31 cellular contexts compared by ENCODE assay signal in the genomic region with DNA sequence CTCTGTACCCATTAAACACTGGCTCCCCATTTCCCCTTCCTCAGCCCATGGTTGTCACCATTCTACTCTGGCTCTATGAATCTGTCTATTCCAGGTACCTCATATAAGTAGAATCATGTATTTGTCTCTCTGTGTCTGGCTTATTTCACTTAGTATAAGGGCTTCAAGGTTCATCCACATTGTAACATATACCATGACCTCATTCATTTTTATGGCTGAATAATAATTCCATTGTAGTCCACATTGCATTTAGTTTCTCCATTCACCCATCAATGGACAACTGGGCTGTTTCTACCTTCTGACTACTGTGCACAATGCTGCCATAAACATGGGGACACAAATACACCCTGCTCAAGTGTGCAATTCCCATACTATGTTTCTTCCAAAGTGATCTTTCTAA.
"Had no signal": no experiment of that assay in that cellular context is flagged by ENCODE, and none has a peak within 500 bp of the region (broad histone marks: within the 10 kb centered on the region; RNA-seq: fewer than 3 reads in every experiment).

No MANE protein-coding gene starts in this region.

- H3K4me3 ChIP-seq: ascending aorta, breast epithelium, cardiac muscle cell, colonic mucosa, esophagus squamous epithelium had no signal

- H3K27ac ChIP-seq: ascending aorta, breast epithelium, cardiac muscle cell, colonic mucosa, epithelial cell of prostate, esophagus squamous epithelium had no signal

- H3K4me1 Mint-ChIP-seq: activated CD4-positive, alpha-beta T cell treated with anti-CD3 and anti-CD28 coated beads for 36 hours; activated naive CD4-positive, alpha-beta T cell treated with anti-CD3 and anti-CD28 coated beads, Interleukin-2, amount 10 ng/mL, durations not matched to agents 7 days and 5 days had no signal

- H3K36me3 Mint-ChIP-seq: activated CD8-positive, alpha-beta memory T cell treated with anti-CD3 and anti-CD28 coated beads, Interleukin-2, amount 10 ng/mL, durations not matched to agents 7 days and 5 days; activated naive CD4-positive, alpha-beta T cell treated with anti-CD3 and anti-CD28 coated beads, Interleukin-2, amount 10 ng/mL, durations not matched to agents 7 days and 5 days; activated naive CD4-positive, alpha-beta T cell treated with anti-CD3 and anti-CD28 coated beads, Interleukin-2, amount 50 U/mL, for 72 hours; activated naive CD8-positive, alpha-beta T cell treated with anti-CD3 and anti-CD28 coated beads, Interleukin-2, amount 10 ng/mL, durations not matched to agents 7 days and 5 days had no signal

- H3K27me3 ChIP-seq: ascending aorta, breast epithelium, cardiac muscle cell, colonic mucosa, esophagus squamous epithelium had no signal

- H3K36me3 ChIP-seq: ascending aorta, breast epithelium, cardiac muscle cell, colonic mucosa, esophagus squamous epithelium had no signal

- ATAC-seq: activated CD4-positive, alpha-beta T cell treated with anti-CD3 and anti-CD28 coated beads for 36 hours; activated CD8-positive, alpha-beta memory T cell treated with anti-CD3 and anti-CD28 coated beads, Interleukin-2, amount 10 ng/mL, durations not matched to agents 7 days and 5 days; activated CD8-positive, alpha-beta T cell treated with anti-CD3 and anti-CD28 coated beads, Interleukin-2, amount 10 ng/mL, durations not matched to agents 7 days and 5 days; activated naive CD4-positive, alpha-beta T cell treated with anti-CD3 and anti-CD28 coated beads, Interleukin-2, amount 50 U/mL, for 72 hours had no signal

- H3K27me3 Mint-ChIP-seq: activated CD4-positive, alpha-beta memory T cell treated with anti-CD3 and anti-CD28 coated beads for 36 hours; activated CD4-positive, alpha-beta T cell treated with anti-CD3 and anti-CD28 coated beads for 36 hours; activated CD4-positive, alpha-beta T cell treated with anti-CD3 and anti-CD28 coated beads, Interleukin-2, amount 10 ng/mL, durations not matched to agents 24 days and 14 days; activated CD8-positive, alpha-beta memory T cell treated with anti-CD3 and anti-CD28 coated beads, Interleukin-2, amount 10 ng/mL, durations not matched to agents 7 days and 5 days; activated naive CD4-positive, alpha-beta T cell treated with anti-CD3 and anti-CD28 coated beads, Interleukin-2, amount 10 ng/mL, durations not matched to agents 7 days and 5 days; activated naive CD8-positive, alpha-beta T cell treated with anti-CD3 and anti-CD28 coated beads, Interleukin-2, amount 10 ng/mL, durations not matched to agents 7 days and 5 days; brain had no signal

- H3K27ac Mint-ChIP-seq: activated CD4-positive, alpha-beta memory T cell treated with anti-CD3 and anti-CD28 coated beads for 36 hours; activated CD4-positive, alpha-beta T cell treated with anti-CD3 and anti-CD28 coated beads for 36 hours; activated CD4-positive, alpha-beta T cell treated with anti-CD3 and anti-CD28 coated beads, Interleukin-2, amount 10 ng/mL, durations not matched to agents 24 days and 14 days; activated CD8-positive, alpha-beta memory T cell treated with anti-CD3 and anti-CD28 coated beads, Interleukin-2, amount 10 ng/mL, durations not matched to agents 7 days and 5 days; activated CD8-positive, alpha-beta T cell treated with anti-CD3 and anti-CD28 coated beads, Interleukin-2, amount 10 ng/mL, durations not matched to agents 7 days and 5 days; activated naive CD4-positive, alpha-beta T cell treated with anti-CD3 and anti-CD28 coated beads, Interleukin-2, amount 10 ng/mL, durations not matched to agents 7 days and 5 days; activated naive CD4-positive, alpha-beta T cell treated with anti-CD3 and anti-CD28 coated beads, Interleukin-2, amount 50 U/mL, for 72 hours; activated naive CD8-positive, alpha-beta T cell treated with anti-CD3 and anti-CD28 coated beads, Interleukin-2, amount 10 ng/mL, durations not matched to agents 7 days and 5 days; T-helper 1 cell treated with Interleukin-12 subunit alpha and Interleukin-12 subunit beta and Interleukin-4 antibody, amounts not matched to agents 30 μg/mL and 1 μg/mL, for 36 hours; T-helper 2 cell treated with Interferon-gamma antibody and Interleukin-4, amounts not matched to agents 5 μg/mL and 100 μg/mL, for 36 hours had no signal

- H3K9me3 ChIP-seq: ascending aorta, breast epithelium, colonic mucosa, esophagus squamous epithelium had no signal

- DNase-seq: activated CD4-positive, alpha-beta memory T cell treated with anti-CD3 and anti-CD28 coated beads for 36 hours; activated CD4-positive, alpha-beta T cell treated with anti-CD3 and anti-CD28 coated beads for 36 hours; activated CD4-positive, alpha-beta T cell treated with anti-CD3 and anti-CD28 coated beads, Interleukin-2, amount 10 ng/mL, durations not matched to agents 24 days and 14 days; activated CD4-positive, CD25-positive, alpha-beta regulatory T cell; activated CD4-positive, CD25-positive, alpha-beta regulatory T cell treated with anti-CD3 and anti-CD28 coated beads, Interleukin-2, amount 50 U/mL, for 72 hours; activated CD8-positive, alpha-beta memory T cell treated with anti-CD3 and anti-CD28 coated beads, Interleukin-2, amount 10 ng/mL, durations not matched to agents 7 days and 5 days; activated CD8-positive, alpha-beta memory T cell treated with anti-CD3 and anti-CD28 coated beads, Interleukin-2, amount 50 U/mL, for 4 hours; activated CD8-positive, alpha-beta T cell treated with anti-CD3 and anti-CD28 coated beads, Interleukin-2, amount 10 ng/mL, durations not matched to agents 7 days and 5 days; activated gamma-delta T cell; activated naive CD4-positive, alpha-beta T cell; activated naive CD4-positive, alpha-beta T cell treated with anti-CD3 and anti-CD28 coated beads, Interleukin-2, amount 10 ng/mL, durations not matched to agents 7 days and 5 days; activated naive CD8-positive, alpha-beta T cell treated with anti-CD3 and anti-CD28 coated beads, Interleukin-2, amount 10 ng/mL, durations not matched to agents 7 days and 5 days; activated T-cell treated with anti-CD3 and anti-CD28 coated beads, Interleukin-2, amount 50 U/mL, for 1 hour; activated T-cell treated with anti-CD3 and anti-CD28 coated beads, Interleukin-2, amount 50 U/mL, for 48 hours; central memory CD4-positive, alpha-beta T cell; cerebellar nuclear complex; colonic mucosa; effector CD8-positive, alpha-beta T cell; esophagus squamous epithelium; T1000 had no signal

- FAIRE-seq: endometrium, endothelial cell of umbilical vein, frontal cortex had no signal

- H3K4me3 Mint-ChIP-seq: activated CD4-positive, alpha-beta memory T cell treated with anti-CD3 and anti-CD28 coated beads for 36 hours; activated CD4-positive, alpha-beta T cell treated with anti-CD3 and anti-CD28 coated beads for 36 hours; activated CD4-positive, alpha-beta T cell treated with anti-CD3 and anti-CD28 coated beads, Interleukin-2, amount 10 ng/mL, durations not matched to agents 24 days and 14 days; activated CD8-positive, alpha-beta memory T cell treated with anti-CD3 and anti-CD28 coated beads, Interleukin-2, amount 10 ng/mL, durations not matched to agents 7 days and 5 days; activated CD8-positive, alpha-beta T cell treated with anti-CD3 and anti-CD28 coated beads, Interleukin-2, amount 10 ng/mL, durations not matched to agents 7 days and 5 days; activated naive CD4-positive, alpha-beta T cell treated with anti-CD3 and anti-CD28 coated beads, Interleukin-2, amount 10 ng/mL, durations not matched to agents 7 days and 5 days; activated naive CD8-positive, alpha-beta T cell treated with anti-CD3 and anti-CD28 coated beads, Interleukin-2, amount 10 ng/mL, durations not matched to agents 7 days and 5 days; T-helper 1 cell treated with Interleukin-12 subunit alpha and Interleukin-12 subunit beta and Interleukin-4 antibody, amounts not matched to agents 30 μg/mL and 1 μg/mL, for 36 hours; T-helper 2 cell treated with Interferon-gamma antibody and Interleukin-4, amounts not matched to agents 5 μg/mL and 100 μg/mL, for 36 hours had no signal

- H3K9me3 Mint-ChIP-seq: activated CD4-positive, alpha-beta memory T cell treated with anti-CD3 and anti-CD28 coated beads for 36 hours; activated CD4-positive, alpha-beta T cell treated with anti-CD3 and anti-CD28 coated beads, Interleukin-2, amount 10 ng/mL, durations not matched to agents 24 days and 14 days; activated naive CD4-positive, alpha-beta T cell treated with anti-CD3 and anti-CD28 coated beads, Interleukin-2, amount 10 ng/mL, durations not matched to agents 7 days and 5 days; activated naive CD4-positive, alpha-beta T cell treated with anti-CD3 and anti-CD28 coated beads, Interleukin-2, amount 50 U/mL, for 72 hours; activated naive CD8-positive, alpha-beta T cell treated with anti-CD3 and anti-CD28 coated beads, Interleukin-2, amount 10 ng/mL, durations not matched to agents 7 days and 5 days; T-helper 1 cell treated with Interleukin-12 subunit alpha and Interleukin-12 subunit beta and Interleukin-4 antibody, amounts not matched to agents 30 μg/mL and 1 μg/mL, for 36 hours; T-helper 2 cell treated with Interferon-gamma antibody and Interleukin-4, amounts not matched to agents 5 μg/mL and 100 μg/mL, for 36 hours had no signal
